ENCODE assay signal across 16 cellular contexts in genomic region chr17:76534831-76535732, GRCh38. TPM values are rescaled to one million over a fixed set of nuclear protein-coding genes. Genes with fewer than 3 reads are reported as not detected.
A peak's percentile ranks its signal among the peaks of the same experiment; 100 is the strongest.
DNase-seq lines count a peak whose midpoint lies in the region; ATAC-seq, FAIRE-seq and TF ChIP-seq lines count a peak whose summit lies in the region.
"Had no signal": no experiment of that assay in that cellular context is flagged by ENCODE, and none has a peak within 500 bp of the region (broad histone marks: within the 10 kb centered on the region; RNA-seq: fewer than 3 reads in every experiment).

No MANE protein-coding gene starts in this region.

- TF ChIP-seq CTCF in Loucy (conservative IDR thresholded peaks at IDR 0.05; ENCODE audit: low read length): no peak
- TF ChIP-seq CTCF in astrocyte (IDR thresholded peaks at IDR 0.05; ENCODE audit: insufficient read depth, low read depth, low read length): no peak
- no peak for TF ChIP-seq CTCF in stomach (IDR thresholded peaks at IDR 0.05)

- H4K20me1 ChIP-seq in Loucy (ENCODE audit: insufficient read depth, low read length, poor library complexity, severe bottlenecking) (no peaks in the 10 kb centered on the region), astrocyte (ENCODE audit: insufficient read depth, low read length) (peaks cover 6% of the 10 kb centered on the region)

- TF ChIP-seq POLR2A in stomach (IDR thresholded peaks at IDR 0.05): no peak

- H3K9me3 Mint-ChIP-seq in astrocyte (ENCODE audit: unreplicated experiment): no peaks in the 10 kb centered on the region
- H3K9me3 Mint-ChIP-seq: activated T-helper 2 cell treated with anti-CD3 and anti-CD28 coated beads, Interferon-gamma antibody, Interleukin-2, Interleukin-4, amounts not matched to agents 10 μg/mL and 5 μg/mL and 100 μg/mL, durations not matched to agents 14 hours and 24 hours and 36 hours; CD4-positive, alpha-beta memory T cell had no signal

- DNase-seq in astrocyte (ENCODE audit: low read depth) (no peak), right cardiac atrium (peak; percentile 36 to 66 (median 59)), stomach (no peak), EL (no peak), HT-29 (ENCODE audit: low spot score) (no peak), HK-2 (ENCODE audit: unreplicated experiment) (no peak)
- DNase-seq: activated CD8-positive, alpha-beta T cell treated with anti-CD3 and anti-CD28 coated beads, Interleukin-2, amount 10 ng/mL, durations not matched to agents 7 days and 5 days had no signal

- WGBS in right cardiac atrium: 57% methylated on average over 7 of the region's 7 CpGs
- 70 to 81% (median 77%) methylated on average over 6 to 7 of the region's 7 CpGs for WGBS in stomach, 5 donors

- no peaks in the 10 kb centered on the region for H3F3A ChIP-seq in Loucy (ENCODE audit: low read depth)

- peaks cover 7% of the 10 kb centered on the region for H3K27me3 Mint-ChIP-seq in astrocyte (ENCODE audit: low read depth, unreplicated experiment)

- H3K4me2 ChIP-seq in Loucy (ENCODE audit: low read depth, low read length, poor library complexity, severe bottlenecking) (no peak overlapping the region), astrocyte (ENCODE audit: low read length) (no peak overlapping the region)

- no peaks in the 10 kb centered on the region for H3K9me3 ChIP-seq in Loucy (ENCODE audit: insufficient read depth, low read depth, low read length)
- H3K9me3 ChIP-seq in astrocyte (ENCODE audit: insufficient read depth, low read depth, low read length): no peaks in the 10 kb centered on the region
- no peaks in the 10 kb centered on the region for H3K9me3 ChIP-seq in right cardiac atrium (ENCODE audit: control insufficient read depth, low read length)
- H3K9me3 ChIP-seq in stomach: no peaks in the 10 kb centered on the region
- H3K9me3 ChIP-seq: neutrophil had no signal

- no peak overlapping the region for H3K4me3 Mint-ChIP-seq in astrocyte (ENCODE audit: unreplicated experiment)
- H3K4me3 Mint-ChIP-seq: activated CD8-positive, alpha-beta T cell treated with anti-CD3 and anti-CD28 coated beads, Interleukin-2, amount 10 ng/mL, durations not matched to agents 7 days and 5 days had no signal

- peaks cover 18% of the 10 kb centered on the region for H3K4me1 Mint-ChIP-seq in astrocyte (ENCODE audit: low read depth, unreplicated experiment)

- H2AFZ ChIP-seq in Loucy (ENCODE audit: low read length) (no peak overlapping the region), astrocyte (ENCODE audit: low read depth, low read length) (no peak overlapping the region)

- H3K36me3 Mint-ChIP-seq in astrocyte (ENCODE audit: low read depth, unreplicated experiment): peaks cover 3% of the 10 kb centered on the region
- H3K36me3 Mint-ChIP-seq: CD4-positive, alpha-beta memory T cell had no signal

- peak overlapping the region; percentile 30 for H3K9ac ChIP-seq in Loucy (ENCODE audit: low read depth, low read length, poor library complexity, severe bottlenecking)
- H3K9ac ChIP-seq in astrocyte (ENCODE audit: low read length): no peak overlapping the region

- no peaks in the 10 kb centered on the region for H3K9me2 ChIP-seq in Loucy (replicated peaks; ENCODE audit: low read depth, low read length)

- ATAC-seq in right cardiac atrium (no peak), HG02610 (IDR thresholded peaks at IDR 0.05; ENCODE audit: unreplicated experiment) (no peak)
- ATAC-seq: activated CD8-positive, alpha-beta T cell treated with anti-CD3 and anti-CD28 coated beads, Interleukin-2, amount 10 ng/mL, durations not matched to agents 7 days and 5 days had no signal

- peak overlapping the region; percentile 66 for H3K27ac Mint-ChIP-seq in astrocyte (ENCODE audit: unreplicated experiment)
- H3K27ac Mint-ChIP-seq: activated CD8-positive, alpha-beta T cell treated with anti-CD3 and anti-CD28 coated beads, Interleukin-2, amount 10 ng/mL, durations not matched to agents 7 days and 5 days; activated T-helper 2 cell treated with anti-CD3 and anti-CD28 coated beads, Interferon-gamma antibody, Interleukin-2, Interleukin-4, amounts not matched to agents 10 μg/mL and 5 μg/mL and 100 μg/mL, durations not matched to agents 14 hours and 24 hours and 36 hours had no signal

- H3K4me1 ChIP-seq in Loucy (ENCODE audit: insufficient read depth, low read length, poor library complexity, severe bottlenecking) (peaks cover 32% of the 10 kb centered on the region), astrocyte (ENCODE audit: insufficient read depth, low read length) (peaks cover 15% of the 10 kb centered on the region), right cardiac atrium (ENCODE audit: control insufficient read depth, insufficient read depth, low read length) (peaks cover 9% of the 10 kb centered on the region), stomach (peaks cover 26 to 53% (median 40%) of the 10 kb centered on the region in 4 donors)

- H3K27ac ChIP-seq in astrocyte (ENCODE audit: low read depth, low read length) (no peak overlapping the region), right cardiac atrium (ENCODE audit: low read length) (peak overlapping the region; percentile 50), stomach (peak overlapping the region in 3 of 5 donors; percentile 70 to 83 (median 74))
- H3K27ac ChIP-seq: neutrophil had no signal

- H3K36me3 ChIP-seq in Loucy (ENCODE audit: insufficient read depth, low read length) (no peaks in the 10 kb centered on the region), astrocyte (ENCODE audit: insufficient read depth, low read length) (no peaks in the 10 kb centered on the region), stomach (no peaks in the 10 kb centered on the region)
- H3K36me3 ChIP-seq: neutrophil had no signal

- no peak for TF ChIP-seq EP300 in stomach (IDR thresholded peaks at IDR 0.05)

- H3K4me3 ChIP-seq in Loucy (ENCODE audit: low read length, poor library complexity, severe bottlenecking) (no peak overlapping the region), astrocyte (ENCODE audit: insufficient read depth, low read depth, low read length) (no peak overlapping the region), right cardiac atrium (ENCODE audit: low read length) (no peak overlapping the region), stomach (peak overlapping the region in 3 of 4 donors; percentile 16 to 46 (median 40))
- H3K4me3 ChIP-seq: lung had no signal

- H3K27me3 ChIP-seq in Loucy (ENCODE audit: insufficient read depth, low read length, poor library complexity, severe bottlenecking) (no peaks in the 10 kb centered on the region), astrocyte (ENCODE audit: insufficient read depth, low read length) (peaks cover 13% of the 10 kb centered on the region), right cardiac atrium (ENCODE audit: control insufficient read depth, insufficient read depth) (no peaks in the 10 kb centered on the region), stomach (peaks cover 5 to 51% (median 24%) of the 10 kb centered on the region in 3 donors)
- H3K27me3 ChIP-seq: dorsolateral prefrontal cortex had no signal

- intact Hi-C loops in right cardiac atrium (cut with DNase I) (no loop called here), stomach (cut with DNase I; ENCODE audit: low total_unique reads) (no loop called here)

- no peak for FAIRE-seq in astrocyte (lab: Jason Lieb, UNC)
- FAIRE-seq: GM12892 had no signal

- H3K79me2 ChIP-seq in Loucy (ENCODE audit: insufficient read depth, low read length) (peaks cover 19% of the 10 kb centered on the region; the same call in 1 of the 2 replicates), astrocyte (ENCODE audit: insufficient read depth, low read length) (no peaks in the 10 kb centered on the region)

RNA-seq across cellular contexts. Expression of gene CYGB, which starts 2.4 kb away (rescaled TPM):
- 20.5 and 29.2 TPM in 2 replicates for total RNA-seq in astrocyte
- total RNA-seq in right cardiac atrium: 10 to 100 TPM; 46.6 to 83.9 (median 67.3) TPM
- polyA plus RNA-seq in right cardiac atrium: 58.7 TPM
- total RNA-seq in stomach: 10 to 100 TPM in 3 of 5 donors, 1 to 10 TPM in 1, not detected in 1; 6.8 to 40.4 (median 28.4) TPM
- polyA plus RNA-seq in stomach: 100 to 1,000 TPM in 1 of 3 donors, 10 to 100 TPM in 1, 1 to 10 TPM in 1; 9.9 to 101 (median 65.1) TPM
- not detected in 2 replicates for total RNA-seq in HT-29 (2014; rRNA removed; shearing (Covaris generic))
- total RNA-seq: activated T-helper 2 cell treated with anti-CD3 and anti-CD28 coated beads, Interferon-gamma antibody, Interleukin-2, Interleukin-4, amounts not matched to agents 10 μg/mL and 5 μg/mL and 100 μg/mL, durations not matched to agents 14 hours and 24 hours and 36 hours; CD4-positive, alpha-beta memory T cell had no signal
- polyA plus RNA-seq: CD4-positive, alpha-beta memory T cell had no signal

RNA-seq across cellular contexts. Expression of gene PRCD, which starts 4.8 kb away (rescaled TPM):
- total RNA-seq in astrocyte: 1.5 and 2.2 TPM in 2 replicates
- 10 to 100 TPM in 3 of 4 donors, 1 to 10 TPM in 1; 6.1 to 11.6 (median 10.9) TPM for total RNA-seq in right cardiac atrium
- polyA plus RNA-seq in right cardiac atrium: 9.8 TPM
- total RNA-seq in stomach: 1 to 10 TPM in 1 of 5 donors, under 1 TPM in 1, not detected in 3; 0.72 to 5.7 TPM
- polyA plus RNA-seq in stomach: 10 to 100 TPM in 1 of 3 donors, 1 to 10 TPM in 2; 3.6 to 12.2 (median 4.2) TPM
- total RNA-seq in HT-29 (2014; rRNA removed; shearing (Covaris generic)): not detected in 2 replicates
- total RNA-seq: activated CD8-positive, alpha-beta T cell treated with anti-CD3 and anti-CD28 coated beads, Interleukin-2, amount 10 ng/mL, durations not matched to agents 7 days and 5 days; activated T-helper 2 cell treated with anti-CD3 and anti-CD28 coated beads, Interferon-gamma antibody, Interleukin-2, Interleukin-4, amounts not matched to agents 10 μg/mL and 5 μg/mL and 100 μg/mL, durations not matched to agents 14 hours and 24 hours and 36 hours; CD4-positive, alpha-beta memory T cell had no signal
- polyA plus RNA-seq: CD4-positive, alpha-beta memory T cell had no signal

RNA-seq across cellular contexts. Expression of gene RHBDF2, which starts 33.9 kb away (rescaled TPM):
- total RNA-seq in astrocyte: 27.0 and 30.7 TPM in 2 replicates
- total RNA-seq in right cardiac atrium: 10 to 100 TPM; 10.2 to 16.4 (median 12.8) TPM
- polyA plus RNA-seq in right cardiac atrium: 11.2 TPM
- total RNA-seq in stomach: 100 to 1,000 TPM in 2 of 5 donors, 10 to 100 TPM in 3; 16.9 to 175 (median 43.8) TPM
- polyA plus RNA-seq in stomach: 10 to 100 TPM in 1 of 3 donors, 1 to 10 TPM in 2; 4.6 to 17.5 (median 9.2) TPM
- 42.0 and 46.5 TPM in 2 replicates for total RNA-seq in HT-29 (2014; rRNA removed; shearing (Covaris generic))

RNA-seq across cellular contexts. Expression of gene ST6GALNAC2, which starts 50.6 kb away (rescaled TPM):
- 0.79 TPM in 1 of 2 replicates, not detected in the other for total RNA-seq in astrocyte
- 1 to 10 TPM; 4.0 to 5.8 (median 5.5) TPM for total RNA-seq in right cardiac atrium
- 4.2 TPM for polyA plus RNA-seq in right cardiac atrium
- 10 to 100 TPM in 2 of 5 donors, 1 to 10 TPM in 3; 1.2 to 17.8 (median 3.6) TPM for total RNA-seq in stomach
- polyA plus RNA-seq in stomach: 10 to 100 TPM in 1 of 3 donors, 1 to 10 TPM in 2; 3.9 to 17.1 (median 5.5) TPM
- total RNA-seq in HT-29 (2014; rRNA removed; shearing (Covaris generic)): 1.0 and 2.6 TPM in 2 replicates
- total RNA-seq: activated CD8-positive, alpha-beta T cell treated with anti-CD3 and anti-CD28 coated beads, Interleukin-2, amount 10 ng/mL, durations not matched to agents 7 days and 5 days; temporal lobe had no signal

Comparison
In these comparisons a context has a peak if more than half of its experiments do, and no peak if none do; other contexts are left out.
1. H3K4me3 ChIP-seq: peak in stomach (3 of 4); none in Loucy (single experiment), astrocyte (single experiment) and right cardiac atrium (single experiment).
2. DNase-seq: peak in right cardiac atrium (3 of 3); none in astrocyte (single experiment), stomach (single experiment), EL (single experiment), HT-29 (single experiment) and HK-2 (single experiment).